ENCODE assay signal across 1 cellular context in genomic region chr2:68252407-68253210, GRCh38.
A peak's percentile ranks its signal among the peaks of the same experiment; 100 is the strongest.
TF ChIP-seq lines count a peak whose summit lies in the region.

Gene PPP3R1 (minus strand): TSS chr2:68252532. CDS start chr2:68252127, 405 bp downstream.

TF ChIP-seq in HepG2, 621 proteins besides CTCF, POLR2A, EP300 and RAD21 (continued from another document and continues in another):
- TF ChIP-seq ZBTB2 (CRISPR knock-in tag; IDR thresholded peaks at IDR 0.05; ENCODE audit: low read depth) (peak; percentile 92), ZBTB25 (CRISPR knock-in tag; IDR thresholded peaks at IDR 0.05) (peak; percentile 83; the same call in 1 of the 2 replicates), ZBTB21 (CRISPR knock-in tag; IDR thresholded peaks at IDR 0.05) (no peak), ZMAT3 (CRISPR knock-in tag; conservative IDR thresholded peaks at IDR 0.05) (peak; percentile 63; the same call in 1 of the 2 replicates), ZNF740 (CRISPR knock-in tag; IDR thresholded peaks at IDR 0.05) (peak; percentile 87), ZBTB4 (CRISPR knock-in tag; IDR thresholded peaks at IDR 0.05; ENCODE audit: borderline replicate concordance) (peak; percentile 96; the same call in 1 of the 2 replicates), JUND (CRISPR knock-in tag; IDR thresholded peaks at IDR 0.05) (peak; percentile 47; the same call in 1 of the 2 replicates), ZNF180 (CRISPR knock-in tag; IDR thresholded peaks at IDR 0.05; ENCODE audit: borderline replicate concordance, low read depth) (no peak), SRY (CRISPR knock-in tag; IDR thresholded peaks at IDR 0.05) (peak; percentile 82; the same call in 1 of the 2 replicates), NR2F2 (IDR thresholded peaks at IDR 0.05; ENCODE audit: borderline replicate concordance, low read depth) (peak; percentile 38; the same call in 1 of the 2 replicates), KMT2A (CRISPR knock-in tag; IDR thresholded peaks at IDR 0.05) (peak; percentile 97), IRF1 (CRISPR knock-in tag; IDR thresholded peaks at IDR 0.05; ENCODE audit: low read depth) (0 out of 2 replicates have a peak, but pooled peaks have one; percentile 39), ZNF296 (CRISPR knock-in tag; conservative IDR thresholded peaks at IDR 0.05) (no peak), ETV5 (CRISPR knock-in tag; IDR thresholded peaks at IDR 0.05; ENCODE audit: borderline replicate concordance) (peak; percentile 94), ZXDC (CRISPR knock-in tag; IDR thresholded peaks at IDR 0.05) (peak; percentile 57; the same call in 1 of the 2 replicates), ZNF619 (CRISPR knock-in tag; IDR thresholded peaks at IDR 0.05) (no peak), ZNF441 (CRISPR knock-in tag; IDR thresholded peaks at IDR 0.05; ENCODE audit: borderline replicate concordance) (peak; percentile 20; the same call in 1 of the 2 replicates), MYNN (CRISPR knock-in tag; IDR thresholded peaks at IDR 0.05; ENCODE audit: low read depth) (no peak), ZNF773 (CRISPR knock-in tag; IDR thresholded peaks at IDR 0.05; ENCODE audit: borderline replicate concordance) (peak; percentile 67; the same call in 1 of the 2 replicates), FOXA3 (CRISPR knock-in tag; IDR thresholded peaks at IDR 0.05) (peak; percentile 54; the same call in 1 of the 2 replicates), KIAA2018 (CRISPR knock-in tag; IDR thresholded peaks at IDR 0.05; ENCODE audit: borderline replicate concordance) (peak; percentile 79; the same call in 1 of the 2 replicates), ZNF790 (CRISPR knock-in tag; IDR thresholded peaks at IDR 0.05; ENCODE audit: borderline replicate concordance) (peak; percentile 28; the same call in 1 of the 2 replicates), ZNF207 (IDR thresholded peaks at IDR 0.05; ENCODE audit: borderline replicate concordance) (no peak), DNMT1 (CRISPR knock-in tag; IDR thresholded peaks at IDR 0.05) (no peak), FOXO1 (CRISPR knock-in tag; IDR thresholded peaks at IDR 0.05) (peak; percentile 38), GABPA (IDR thresholded peaks at IDR 0.05; ENCODE audit: low read depth, low read length) (peak; percentile 77), GABPA (CRISPR knock-in tag; IDR thresholded peaks at IDR 0.05; ENCODE audit: low read depth) (peak; percentile 90), MBNL3 (CRISPR knock-in tag; conservative IDR thresholded peaks at IDR 0.05) (no peak), NFYC (CRISPR knock-in tag; IDR thresholded peaks at IDR 0.05) (peak; percentile 71), AHDC1 (CRISPR knock-in tag; IDR thresholded peaks at IDR 0.05; ENCODE audit: borderline replicate concordance) (peak; percentile 72; the same call in 1 of the 2 replicates)
